ENCODE assay signal across 23 cellular contexts in the genomic region with DNA sequence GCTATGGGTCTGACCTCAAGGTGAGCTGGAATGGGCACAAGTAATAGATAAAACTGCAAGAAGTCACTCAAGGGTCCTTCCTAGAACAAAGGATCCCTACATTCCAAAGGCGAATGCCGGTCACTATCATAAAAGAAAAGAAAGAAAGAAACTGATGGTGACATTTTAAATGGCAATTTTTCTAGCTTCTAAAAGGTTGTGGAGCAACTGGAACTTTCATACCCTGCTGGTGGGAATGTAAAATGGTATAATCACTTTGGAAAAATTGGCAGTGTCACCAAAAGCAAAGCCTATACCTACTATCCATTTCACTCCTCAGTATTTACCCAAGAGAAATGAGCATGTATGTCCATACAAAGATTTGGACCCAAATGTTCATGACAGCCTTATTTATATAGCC. TPM values are rescaled to one million over a fixed set of nuclear protein-coding genes. Genes with fewer than 3 reads are reported as not detected.
"Had no signal": no experiment of that assay in that cellular context is flagged by ENCODE, and none has a peak within 500 bp of the region (broad histone marks: within the 10 kb centered on the region; RNA-seq: fewer than 3 reads in every experiment).

No MANE protein-coding gene starts in this region.

- H3K27me3 Mint-ChIP-seq: activated B cell treated with CpG ODN at 0.5 μM for 24 hours; activated CD4-positive, alpha-beta memory T cell treated with anti-CD3 and anti-CD28 coated beads, Interleukin-2, amount 10 ng/mL, durations not matched to agents 7 days and 5 days; activated CD8-positive, alpha-beta memory T cell treated with anti-CD3 and anti-CD28 coated beads, Interleukin-2, amount 10 ng/mL, durations not matched to agents 7 days and 5 days; activated naive CD8-positive, alpha-beta T cell treated with anti-CD3 and anti-CD28 coated beads for 36 hours had no signal

- DNase-seq: activated B cell treated with CpG ODN at 0.5 μM for 24 hours; activated CD4-positive, alpha-beta memory T cell treated with anti-CD3 and anti-CD28 coated beads, Interleukin-2, amount 10 ng/mL, durations not matched to agents 7 days and 5 days; activated CD4-positive, alpha-beta T cell treated with anti-CD3 and anti-CD28 coated beads for 48 hours; activated CD8-positive, alpha-beta memory T cell treated with anti-CD3 and anti-CD28 coated beads, Interleukin-2, amount 10 ng/mL, durations not matched to agents 7 days and 5 days; activated naive CD4-positive, alpha-beta T cell; activated naive CD8-positive, alpha-beta T cell treated with anti-CD3 and anti-CD28 coated beads for 36 hours; amygdala; body of pancreas; caudate nucleus; esophagus squamous epithelium; foreskin fibroblast; hypothalamus; midbrain; right lobe of liver; stimulated activated CD4-positive, alpha-beta T cell treated with anti-CD3 and anti-CD28 coated beads, Interleukin-4, amount 100 ng/mL, for 24 hours; stomach; upper lobe of right lung had no signal

- H3K27ac Mint-ChIP-seq: activated B cell treated with CpG ODN at 0.5 μM for 24 hours; activated CD4-positive, alpha-beta memory T cell treated with anti-CD3 and anti-CD28 coated beads, Interleukin-2, amount 10 ng/mL, durations not matched to agents 7 days and 5 days; activated CD8-positive, alpha-beta memory T cell treated with anti-CD3 and anti-CD28 coated beads, Interleukin-2, amount 10 ng/mL, durations not matched to agents 7 days and 5 days; activated naive CD8-positive, alpha-beta T cell treated with anti-CD3 and anti-CD28 coated beads for 36 hours; stimulated activated effector memory CD8-positive, alpha-beta T cell treated with anti-CD3 and anti-CD28 coated beads, Interleukin-12 subunit alpha, Interleukin-12 subunit beta, amount 100 ng/mL, for 72 hours; T-helper 2 cell treated with Interferon-gamma antibody and Interleukin-4, amounts not matched to agents 5 μg/mL and 100 μg/mL, for 36 hours had no signal

- H3K4me1 ChIP-seq: right lobe of liver had no signal

- H3K9me3 Mint-ChIP-seq: activated B cell treated with CpG ODN at 0.5 μM for 24 hours; activated CD4-positive, alpha-beta memory T cell treated with anti-CD3 and anti-CD28 coated beads, Interleukin-2, amount 10 ng/mL, durations not matched to agents 7 days and 5 days; activated naive CD8-positive, alpha-beta T cell treated with anti-CD3 and anti-CD28 coated beads for 36 hours; stimulated activated effector memory CD8-positive, alpha-beta T cell treated with anti-CD3 and anti-CD28 coated beads, Interleukin-12 subunit alpha, Interleukin-12 subunit beta, amount 100 ng/mL, for 72 hours; T-helper 2 cell treated with Interferon-gamma antibody and Interleukin-4, amounts not matched to agents 5 μg/mL and 100 μg/mL, for 36 hours had no signal

- ATAC-seq: activated CD8-positive, alpha-beta memory T cell treated with anti-CD3 and anti-CD28 coated beads, Interleukin-2, amount 10 ng/mL, durations not matched to agents 7 days and 5 days; body of pancreas; right lobe of liver; stimulated activated effector memory CD8-positive, alpha-beta T cell treated with anti-CD3 and anti-CD28 coated beads, Interleukin-12 subunit alpha, Interleukin-12 subunit beta, amount 100 ng/mL, for 72 hours; upper lobe of right lung had no signal

- H3K27me3 ChIP-seq: body of pancreas, esophagus squamous epithelium, right lobe of liver, stomach, upper lobe of right lung had no signal

- H3K4me3 ChIP-seq: body of pancreas, coronary artery, esophagus squamous epithelium, right lobe of liver, stomach, upper lobe of right lung had no signal

- H3K4me3 Mint-ChIP-seq: activated B cell treated with CpG ODN at 0.5 μM for 24 hours; activated CD4-positive, alpha-beta memory T cell treated with anti-CD3 and anti-CD28 coated beads, Interleukin-2, amount 10 ng/mL, durations not matched to agents 7 days and 5 days; activated CD8-positive, alpha-beta memory T cell treated with anti-CD3 and anti-CD28 coated beads, Interleukin-2, amount 10 ng/mL, durations not matched to agents 7 days and 5 days; activated naive CD8-positive, alpha-beta T cell treated with anti-CD3 and anti-CD28 coated beads for 36 hours; stimulated activated effector memory CD8-positive, alpha-beta T cell treated with anti-CD3 and anti-CD28 coated beads, Interleukin-12 subunit alpha, Interleukin-12 subunit beta, amount 100 ng/mL, for 72 hours; T-helper 2 cell treated with Interferon-gamma antibody and Interleukin-4, amounts not matched to agents 5 μg/mL and 100 μg/mL, for 36 hours had no signal

- H3K27ac ChIP-seq: body of pancreas, coronary artery, esophagus squamous epithelium, right lobe of liver, stomach, upper lobe of right lung had no signal

- H3K36me3 ChIP-seq: esophagus squamous epithelium, right lobe of liver had no signal

- H3K9me3 ChIP-seq: body of pancreas, esophagus squamous epithelium, right lobe of liver, stomach, upper lobe of right lung had no signal

RNA-seq across cellular contexts. Expression of a gene that starts 40.5 kb away (rescaled TPM):
- total RNA-seq: lung microvascular endothelial cell, pulmonary artery endothelial cell, temporal lobe had no signal

RNA-seq across cellular contexts. Expression of a gene that starts 53.4 kb away (rescaled TPM):
- total RNA-seq: activated B cell treated with CpG ODN at 0.5 μM for 24 hours; activated CD4-positive, alpha-beta memory T cell treated with anti-CD3 and anti-CD28 coated beads, Interleukin-2, amount 10 ng/mL, durations not matched to agents 7 days and 5 days; activated CD8-positive, alpha-beta memory T cell treated with anti-CD3 and anti-CD28 coated beads, Interleukin-2, amount 10 ng/mL, durations not matched to agents 7 days and 5 days; activated naive CD8-positive, alpha-beta T cell treated with anti-CD3 and anti-CD28 coated beads for 36 hours; pulmonary artery endothelial cell had no signal

RNA-seq across cellular contexts. Expression of a gene that starts 57.4 kb away (rescaled TPM):
- total RNA-seq: lung microvascular endothelial cell, pulmonary artery endothelial cell had no signal
